10 cellular contexts compared by ENCODE assay signal in genomic region chr4:153341575-153342090, GRCh38. TPM values are rescaled to one million over a fixed set of nuclear protein-coding genes. Genes with fewer than 3 reads are reported as not detected.
DNase-seq lines count a peak whose midpoint lies in the region; ATAC-seq and TF ChIP-seq lines count a peak whose summit lies in the region.
"Had no signal": no experiment of that assay in that cellular context is flagged by ENCODE, and none has a peak within 500 bp of the region (broad histone marks: within the 10 kb centered on the region; RNA-seq: fewer than 3 reads in every experiment).

No MANE protein-coding gene starts in this region.

- peaks cover 42 to 62% (median 51%) of the 10 kb centered on the region in 10 experiments for H3K4me1 ChIP-seq in BLaER1 treated with 17β-estradiol and CSF1 and Interleukin-3, amounts not matched to agents 10 nM and 100 nM
- H3K4me1 ChIP-seq in foreskin keratinocyte: peaks cover 12% of the 10 kb centered on the region

- ATAC-seq in foreskin keratinocyte (peak; percentile 5), GM19467 (IDR thresholded peaks at IDR 0.05; ENCODE audit: unreplicated experiment) (no peak), HG03469 (IDR thresholded peaks at IDR 0.05; ENCODE audit: unreplicated experiment) (no peak)
- no peak for ATAC-seq in stimulated activated naive CD8-positive, alpha-beta T cell treated with anti-CD3 and anti-CD28 coated beads, Interleukin-15, amount 100 ng/mL, for 72 hours

- no peaks in the 10 kb centered on the region for H3K9me3 Mint-ChIP-seq in stimulated activated naive CD8-positive, alpha-beta T cell treated with anti-CD3 and anti-CD28 coated beads, Interleukin-15, amount 100 ng/mL, for 72 hours
- H3K9me3 Mint-ChIP-seq: activated CD4-positive, alpha-beta memory T cell treated with anti-CD3 and anti-CD28 coated beads for 36 hours had no signal

- peak overlapping the region; percentile 77 to 92 (median 87) for H3K4me2 ChIP-seq in BLaER1 treated with 17β-estradiol and CSF1 and Interleukin-3, amounts not matched to agents 10 nM and 100 nM

- H4K20me1 ChIP-seq in BLaER1 treated with 17β-estradiol and CSF1 and Interleukin-3, amounts not matched to agents 10 nM and 100 nM: no peaks in the 10 kb centered on the region

- H3K27me3 ChIP-seq in BLaER1 treated with 17β-estradiol and CSF1 and Interleukin-3, amounts not matched to agents 10 nM and 100 nM: no peaks in the 10 kb centered on the region
- H3K27me3 ChIP-seq in foreskin keratinocyte: no peaks in the 10 kb centered on the region
- H3K27me3 ChIP-seq: right lobe of liver had no signal

- H3K27ac ChIP-seq in BLaER1 treated with 17β-estradiol and CSF1 and Interleukin-3, amounts not matched to agents 10 nM and 100 nM: peak overlapping the region in 10 of 11 experiments; percentile 14 to 97 (median 94); a peak in 18 of 22 replicates
- H3K27ac ChIP-seq in foreskin keratinocyte: no peak overlapping the region
- H3K27ac ChIP-seq: right lobe of liver had no signal

- H3K9me3 ChIP-seq in BLaER1 treated with 17β-estradiol and CSF1 and Interleukin-3, amounts not matched to agents 10 nM and 100 nM (replicated peaks in 1 of 11): 0 out of 22 replicates have a peak, but pooled peaks cover 0 to 5% (median 0%) of the 10 kb centered on the region in 11 experiments
- H3K9me3 ChIP-seq: right lobe of liver had no signal

- H3K27me3 Mint-ChIP-seq in stimulated activated naive CD8-positive, alpha-beta T cell treated with anti-CD3 and anti-CD28 coated beads, Interleukin-15, amount 100 ng/mL, for 72 hours: peaks cover 34% of the 10 kb centered on the region
- H3K27me3 Mint-ChIP-seq: activated CD4-positive, alpha-beta memory T cell treated with anti-CD3 and anti-CD28 coated beads for 36 hours had no signal

- no peak for TF ChIP-seq CTCF in foreskin keratinocyte (conservative IDR thresholded peaks at IDR 0.05)

- DNase-seq in HS-27A (ENCODE audit: low read depth): peak; percentile 29
- DNase-seq in SK-MEL-5 (ENCODE audit: low read depth, low spot score): peak; percentile 70
- DNase-seq in foreskin keratinocyte: peak in 1 of 2 donors; percentile 58
- no peak for DNase-seq in NCI-H748 treated with DMSO at 0.1 percent for 48 hours (lab: John Stamatoyannopoulos, UW)
- DNase-seq in stimulated activated naive CD8-positive, alpha-beta T cell treated with anti-CD3 and anti-CD28 coated beads, Interleukin-15, amount 100 ng/mL, for 72 hours: no peak
- DNase-seq: activated CD4-positive, alpha-beta memory T cell treated with anti-CD3 and anti-CD28 coated beads for 36 hours; right lobe of liver had no signal

- no peak overlapping the region for H3K4me3 Mint-ChIP-seq in stimulated activated naive CD8-positive, alpha-beta T cell treated with anti-CD3 and anti-CD28 coated beads, Interleukin-15, amount 100 ng/mL, for 72 hours
- H3K4me3 Mint-ChIP-seq: activated CD4-positive, alpha-beta memory T cell treated with anti-CD3 and anti-CD28 coated beads for 36 hours had no signal

- in situ Hi-C loops in SK-MEL-5 (cut with HindIII; ENCODE audit: low pct_unique_long_range_greater_than_20kb, low sequenced_read_pairs): no loop called here

- H3K4me1 Mint-ChIP-seq in stimulated activated naive CD8-positive, alpha-beta T cell treated with anti-CD3 and anti-CD28 coated beads, Interleukin-15, amount 100 ng/mL, for 72 hours: peaks cover 18% of the 10 kb centered on the region

- H3K9ac ChIP-seq in BLaER1 treated with 17β-estradiol and CSF1 and Interleukin-3, amounts not matched to agents 10 nM and 100 nM: peak overlapping the region in 9 of 11 experiments; percentile 3 to 98 (median 93); a peak in 17 of 22 replicates

- peak overlapping the region in 3 of 10 experiments; percentile 5 to 21 (median 16); a peak in 4 of 20 replicates for H3K4me3 ChIP-seq in BLaER1 treated with 17β-estradiol and CSF1 and Interleukin-3, amounts not matched to agents 10 nM and 100 nM
- H3K4me3 ChIP-seq: right lobe of liver had no signal

- H3K27ac Mint-ChIP-seq in stimulated activated naive CD8-positive, alpha-beta T cell treated with anti-CD3 and anti-CD28 coated beads, Interleukin-15, amount 100 ng/mL, for 72 hours: no peak overlapping the region
- H3K27ac Mint-ChIP-seq: activated CD4-positive, alpha-beta memory T cell treated with anti-CD3 and anti-CD28 coated beads for 36 hours had no signal

- peaks cover 0 to 5% (median 0%) of the 10 kb centered on the region in 11 experiments; a peak in 1 of 22 replicates for H3K36me3 ChIP-seq in BLaER1 treated with 17β-estradiol and CSF1 and Interleukin-3, amounts not matched to agents 10 nM and 100 nM
- H3K36me3 ChIP-seq: right lobe of liver had no signal

RNA-seq across cellular contexts. Expression of gene MND1, which starts 2.9 kb away (rescaled TPM):
- total RNA-seq in SK-MEL-5 (2014; rRNA removed; shearing (Covaris generic)): 12.3 and 13.7 TPM in 2 replicates
- 10.7 and 12.3 TPM in 2 replicates for polyA plus RNA-seq in SK-MEL-5 (2015; cell fraction: cytosol; rRNA removed)
- 5.8 and 8.4 TPM in 2 replicates for polyA plus RNA-seq in SK-MEL-5 (2015; cell fraction: nucleus; rRNA removed)
- 10.8 and 15.6 TPM in 2 replicates for total RNA-seq in foreskin keratinocyte
- 13.2 and 19.8 TPM in 2 replicates for polyA plus RNA-seq in foreskin keratinocyte

Comparison
In these comparisons a context has a peak if more than half of its experiments do, and no peak if none do; other contexts are left out.
1. DNase-seq: peak in HS-27A (single experiment) and SK-MEL-5 (single experiment); none in NCI-H748 treated with DMSO at 0.1 percent for 48 hours (single experiment) and stimulated activated naive CD8-positive, alpha-beta T cell treated with anti-CD3 and anti-CD28 coated beads, Interleukin-15, amount 100 ng/mL, for 72 hours (0 of 2).